ENCODE assay signal across 26 cellular contexts in the genomic region with DNA sequence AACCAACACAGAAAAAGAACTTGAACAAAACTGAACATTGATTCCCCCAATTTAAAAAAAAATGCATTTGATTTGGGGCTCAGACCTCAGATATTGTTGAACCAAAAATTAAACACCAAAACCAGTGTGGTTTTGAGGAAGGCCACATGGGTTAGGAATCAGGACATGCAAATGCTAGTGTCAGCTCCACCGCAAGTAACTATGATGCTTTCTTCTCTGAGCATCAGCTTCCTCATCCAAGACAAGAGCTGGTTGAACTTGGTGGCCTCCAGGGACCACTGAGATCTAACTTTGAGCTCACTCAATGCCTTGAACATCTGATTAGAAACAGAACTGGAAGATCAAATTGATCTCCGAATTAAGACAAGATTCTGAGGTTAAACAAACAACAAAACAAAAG.
"Had no signal": no experiment of that assay in that cellular context is flagged by ENCODE, and none has a peak within 500 bp of the region (broad histone marks: within the 10 kb centered on the region; RNA-seq: fewer than 3 reads in every experiment).

No MANE protein-coding gene starts in this region.

- H3K4me1 ChIP-seq: left lung, lower lobe of right lung, pancreas, prostate gland, suprapubic skin, tibial artery, upper lobe of right lung had no signal

- DNase-seq: hypothalamus; immature natural killer cell; kidney; left colon; left lung; lower lobe of right lung; mammary epithelial cell; mesenchymal stem cell; naive thymus-derived CD8-positive, alpha-beta T cell; nucleus accumbens; pancreas; retina; right cardiac atrium; stimulated activated CD4-positive, alpha-beta T cell treated with anti-CD3 and anti-CD28 coated beads, Interleukin-4, amount 100 ng/mL, for 24 hours; stimulated activated naive CD4-positive, alpha-beta T cell; tibial artery; trophoblast cell; upper lobe of right lung had no signal

- ATAC-seq: left colon; left lung; lower lobe of right lung; naive thymus-derived CD8-positive, alpha-beta T cell; pancreas; right cardiac atrium; sciatic nerve; stimulated activated effector memory CD8-positive, alpha-beta T cell treated with anti-CD3 and anti-CD28 coated beads, Interleukin-12 subunit alpha, Interleukin-12 subunit beta, amount 100 ng/mL, for 72 hours; upper lobe of right lung had no signal

- H3K27ac ChIP-seq: left lung, lower lobe of right lung, pancreas, prostate gland, skin epidermis, suprapubic skin, thoracic aorta, tibial artery, upper lobe of right lung had no signal

- FAIRE-seq: islet of Langerhans, kidney, pancreas, urothelium cell line had no signal

- H3K27me3 ChIP-seq: left lung, suprapubic skin, tibial artery, upper lobe of right lung had no signal

- H3K36me3 ChIP-seq: left lung, lower lobe of right lung, pancreas, prostate gland, suprapubic skin, thoracic aorta, tibial artery, upper lobe of right lung had no signal

- H3K4me3 ChIP-seq: left lung, lower lobe of right lung, pancreas, prostate gland, skin epidermis, suprapubic skin, thoracic aorta, tibial artery, upper lobe of right lung had no signal

- H3K9me3 ChIP-seq: left lung, lower lobe of right lung, pancreas, prostate gland, suprapubic skin, thoracic aorta, tibial artery, upper lobe of right lung had no signal
